ENCODE assay signal across 21 cellular contexts in the genomic region with DNA sequence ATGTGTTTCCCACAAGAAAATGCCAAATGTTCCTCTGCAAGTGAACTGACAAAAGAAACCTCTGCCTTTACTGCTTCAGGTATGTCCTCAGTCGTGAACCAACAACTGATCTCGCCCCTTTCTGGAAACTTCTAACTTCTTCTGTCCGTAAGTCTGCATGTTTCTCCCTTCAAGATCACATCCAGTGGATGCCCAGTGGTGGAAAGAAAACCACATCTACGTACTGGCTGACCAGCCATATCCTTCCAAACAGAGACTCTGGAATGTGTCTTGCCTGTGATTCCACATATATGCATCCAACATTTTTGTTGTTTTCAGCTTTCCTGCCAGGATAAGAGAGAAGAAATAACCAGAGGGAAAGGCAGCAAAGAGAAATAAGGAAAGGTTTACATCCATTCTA.
DNase-seq lines count a peak whose midpoint lies in the region; ATAC-seq, FAIRE-seq and TF ChIP-seq lines count a peak whose summit lies in the region.
"Had no signal": no experiment of that assay in that cellular context is flagged by ENCODE, and none has a peak within 500 bp of the region (broad histone marks: within the 10 kb centered on the region; RNA-seq: fewer than 3 reads in every experiment).

No MANE protein-coding gene starts in this region.

- H3K18ac ChIP-seq in IMR-90 (ENCODE audit: low read depth, low read length): no peak overlapping the region
- no peak overlapping the region for H3K18ac ChIP-seq in H9 (ENCODE audit: insufficient read length, low read depth, low read length)

- no TSS peak for BruUV-seq in IMR-90 (replicated peaks; lab: Mats Ljungman, UMichigan)

- H3K4ac ChIP-seq in IMR-90 (ENCODE audit: low read depth, low read length): no peak overlapping the region
- H3K4ac ChIP-seq in H9 (ENCODE audit: low read depth, low read length): no peak overlapping the region

- H3K9me3 ChIP-seq in IMR-90 (ENCODE audit: control insufficient read depth, insufficient read depth, low read length): no peaks in the 10 kb centered on the region
- no peaks in the 10 kb centered on the region for H3K9me3 ChIP-seq in astrocyte (ENCODE audit: insufficient read depth, low read depth, low read length)
- no peaks in the 10 kb centered on the region for H3K9me3 ChIP-seq in esophagus muscularis mucosa
- no peaks in the 10 kb centered on the region for H3K9me3 ChIP-seq in smooth muscle cell (replicated peaks; ENCODE audit: low read depth)
- no peaks in the 10 kb centered on the region for H3K9me3 ChIP-seq in H9 (ENCODE audit: control insufficient read depth, low read depth, low read length)
- H3K9me3 ChIP-seq: BLaER1, HAP-1 had no signal

- no peak overlapping the region for H3K56ac ChIP-seq in IMR-90 (ENCODE audit: extremely low read depth, insufficient read depth, low read length)
- H3K56ac ChIP-seq in H9 (ENCODE audit: insufficient read length, low read depth, low read length): no peak overlapping the region

- H4K5ac ChIP-seq in IMR-90 (ENCODE audit: low read depth, low read length) (no peak overlapping the region), H9 (ENCODE audit: insufficient read length, low read depth, low read length) (no peak overlapping the region)

- no peak overlapping the region for H4K8ac ChIP-seq in IMR-90 (ENCODE audit: low read depth in 2 of 2, low read length in 2 of 2)
- no peak overlapping the region for H4K8ac ChIP-seq in H9 (replicated peaks; ENCODE audit: insufficient read length, low read depth, low read length)

- no peak overlapping the region for H4K91ac ChIP-seq in IMR-90 (ENCODE audit: insufficient read depth, low read depth, low read length)
- H4K91ac ChIP-seq in H9 (ENCODE audit: insufficient read length, low read depth, low read length): no peak overlapping the region

- H4K20me1 ChIP-seq in IMR-90 (ENCODE audit: insufficient read depth, low read length) (peaks cover 5% of the 10 kb centered on the region; the same call in 1 of the 2 replicates), astrocyte (ENCODE audit: insufficient read depth, low read length) (peaks cover 32% of the 10 kb centered on the region), smooth muscle cell (ENCODE audit: low read depth) (peaks cover 98% of the 10 kb centered on the region), H9 (ENCODE audit: control insufficient read depth, insufficient read depth, insufficient read length) (peaks cover 2% of the 10 kb centered on the region)
- H4K20me1 ChIP-seq: BLaER1 had no signal

- H3K79me2 ChIP-seq in astrocyte (ENCODE audit: insufficient read depth, low read length) (no peaks in the 10 kb centered on the region), smooth muscle cell (ENCODE audit: low read depth) (peaks cover 83% of the 10 kb centered on the region), H9 (ENCODE audit: insufficient read depth, low read length) (no peaks in the 10 kb centered on the region)

- no peak for TF ChIP-seq RAD21 in IMR-90 (IDR thresholded peaks at IDR 0.05; ENCODE audit: low read length)

- H3K27ac Mint-ChIP-seq in astrocyte (ENCODE audit: unreplicated experiment) (no peak overlapping the region), H9 (no peak overlapping the region)
- H3K27ac Mint-ChIP-seq: B cell; CD4-positive, CD25-positive, alpha-beta regulatory T cell; CD8-positive, alpha-beta T cell; GM23338; HFFc6 had no signal

- H3K4me3 Mint-ChIP-seq in astrocyte (ENCODE audit: unreplicated experiment): no peak overlapping the region
- H3K4me3 Mint-ChIP-seq in H9: no peak overlapping the region
- H3K4me3 Mint-ChIP-seq: B cell; CD8-positive, alpha-beta T cell; GM23338; HFFc6 had no signal

- 0 out of 2 replicates have a peak, but pooled peaks have one; percentile 19 for ATAC-seq in IMR-90 (ENCODE audit: low read depth)
- ATAC-seq: CD8-positive, alpha-beta T cell; GM12878; GM23338 had no signal

- H2AK5ac ChIP-seq in IMR-90 (ENCODE audit: low read depth, low read length) (no peak overlapping the region), H9 (ENCODE audit: insufficient read length, low read length) (no peak overlapping the region)

- H3F3A ChIP-seq in smooth muscle cell (ENCODE audit: low read depth): no peaks in the 10 kb centered on the region

- no peak overlapping the region for H3K4me3 ChIP-seq in IMR-90 (ENCODE audit: insufficient read depth, low read depth, low read length)
- no peak overlapping the region for H3K4me3 ChIP-seq in astrocyte (ENCODE audit: insufficient read depth, low read depth, low read length)
- no peak overlapping the region for H3K4me3 ChIP-seq in esophagus muscularis mucosa
- H3K4me3 ChIP-seq in smooth muscle cell: no peak overlapping the region
- H3K4me3 ChIP-seq: BLaER1, GM12878, GM23338, HAP-1 had no signal

- TF ChIP-seq POLR2A in IMR-90 (IDR thresholded peaks at IDR 0.05; ENCODE audit: low read depth, low read length) (no peak), esophagus muscularis mucosa (IDR thresholded peaks at IDR 0.05; ENCODE audit: low read depth) (no peak)

- H3K9ac ChIP-seq in IMR-90 (ENCODE audit: low read depth, low read length) (no peak overlapping the region), astrocyte (ENCODE audit: low read length) (no peak overlapping the region), smooth muscle cell (ENCODE audit: low read depth) (no peak overlapping the region), H9 (ENCODE audit: extremely low read depth, insufficient read length, low read length) (no peak overlapping the region)
- H3K9ac ChIP-seq: BLaER1 had no signal

- H2BK5ac ChIP-seq in IMR-90 (ENCODE audit: low read depth, low read length, poor library complexity, severe bottlenecking): no peak overlapping the region
- no peak overlapping the region for H2BK5ac ChIP-seq in H9 (ENCODE audit: insufficient read length, low read length)

- no peak for TF ChIP-seq EP300 in esophagus muscularis mucosa (IDR thresholded peaks at IDR 0.05)

- H3K79me1 ChIP-seq in IMR-90 (ENCODE audit: low read depth in 1 of 2, low read length in 2 of 2) (peaks cover 0 to 28% of the 10 kb centered on the region in 2 experiments; a peak in 3 of 4 replicates), H9 (ENCODE audit: insufficient read depth, low read depth, low read length, poor library complexity, severe bottlenecking) (peaks cover 2% of the 10 kb centered on the region)

- in situ Hi-C loops in IMR-90 (cut with MboI; ENCODE audit: low sequenced_read_pairs): no loop called here

- H3K23ac ChIP-seq in IMR-90 (ENCODE audit: low read depth, low read length): no peak overlapping the region
- H3K23ac ChIP-seq in H9 (ENCODE audit: insufficient read length, low read depth, low read length): no peak overlapping the region

- H2AK9ac ChIP-seq in IMR-90 (replicated peaks; ENCODE audit: low read depth, low read length, poor library complexity): no peak overlapping the region

- peaks cover 11% of the 10 kb centered on the region for H3K4me1 ChIP-seq in IMR-90 (ENCODE audit: control insufficient read depth, insufficient read depth, low read length)
- H3K4me1 ChIP-seq in astrocyte (ENCODE audit: insufficient read depth, low read length): peaks cover 7% of the 10 kb centered on the region
- peaks cover 0 to 46% (median 33%) of the 10 kb centered on the region in 4 donors for H3K4me1 ChIP-seq in esophagus muscularis mucosa
- peaks cover 27% of the 10 kb centered on the region for H3K4me1 ChIP-seq in smooth muscle cell (ENCODE audit: low read depth)
- H3K4me1 ChIP-seq in H9 (ENCODE audit: insufficient read depth, low read length): no peaks in the 10 kb centered on the region

- H2AFZ ChIP-seq in IMR-90 (replicated peaks; ENCODE audit: low read length, poor library complexity) (no peak overlapping the region), astrocyte (ENCODE audit: low read depth, low read length) (no peak overlapping the region), smooth muscle cell (ENCODE audit: low read depth) (no peak overlapping the region), H9 (ENCODE audit: low read length) (no peak overlapping the region)
- H2AFZ ChIP-seq: GM23338 had no signal

- H3K23me2 ChIP-seq in H9 (ENCODE audit: insufficient read length, low read depth, low read length, poor library complexity, severe bottlenecking): no peaks in the 10 kb centered on the region

- no peak for DNase-seq in IMR-90
- peak; percentile 29 for DNase-seq in astrocyte (ENCODE audit: low read depth)
- DNase-seq in esophagus muscularis mucosa (ENCODE audit: extremely low spot score): peak; percentile 53
- DNase-seq in smooth muscle cell (lab: John Stamatoyannopoulos, UW; ENCODE audit: unreplicated experiment): no peak
- DNase-seq in NCI-H2107 treated with DMSO at 0.1 percent for 48 hours (lab: John Stamatoyannopoulos, UW; ENCODE audit: unreplicated experiment): no peak
- DNase-seq in NCI-H2196 treated with DMSO at 0.1 percent for 48 hours (lab: John Stamatoyannopoulos, UW; ENCODE audit: unreplicated experiment): no peak
- DNase-seq in H9: no peak
- DNase-seq: CD4-positive, CD25-positive, alpha-beta regulatory T cell; CD8-positive, alpha-beta T cell; DMS 273 treated with DMSO at 0.1 percent for 48 hours; DMS79; EL; GDM1; HFFc6 had no signal

- H3K36me3 ChIP-seq in IMR-90 (ENCODE audit: control insufficient read depth, insufficient read depth, low read length) (no peaks in the 10 kb centered on the region), astrocyte (ENCODE audit: insufficient read depth, low read length) (no peaks in the 10 kb centered on the region), esophagus muscularis mucosa (no peaks in the 10 kb centered on the region), smooth muscle cell (ENCODE audit: low read depth) (no peaks in the 10 kb centered on the region)
- H3K36me3 ChIP-seq: HAP-1 had no signal

- H3K27me3 Mint-ChIP-seq in astrocyte (ENCODE audit: low read depth, unreplicated experiment): no peaks in the 10 kb centered on the region
- peaks cover 33% of the 10 kb centered on the region for H3K27me3 Mint-ChIP-seq in H9 (ENCODE audit: low read depth)
- H3K27me3 Mint-ChIP-seq: CD4-positive, CD25-positive, alpha-beta regulatory T cell had no signal

- intact Hi-C loops in IMR-90 (cut with micrococcal nuclease) (no loop called here), esophagus muscularis mucosa (cut with DNase I) (no loop called here)

- H2BK120ac ChIP-seq in IMR-90 (ENCODE audit: low read depth, low read length): no peak overlapping the region
- H2BK120ac ChIP-seq in H9 (ENCODE audit: low read depth, low read length, poor library complexity, severe bottlenecking): no peak overlapping the region

- TF ChIP-seq CTCF in IMR-90 (conservative IDR thresholded peaks at IDR 0.05; ENCODE audit: low read depth, low read length): no peak
- no peak for TF ChIP-seq CTCF in astrocyte (IDR thresholded peaks at IDR 0.05; ENCODE audit: insufficient read depth, low read depth, low read length)
- TF ChIP-seq CTCF in esophagus muscularis mucosa (IDR thresholded peaks at IDR 0.05): no peak
- no peak for TF ChIP-seq CTCF in smooth muscle cell (IDR thresholded peaks at IDR 0.05; ENCODE audit: borderline replicate concordance, insufficient read depth, poor library complexity, severe bottlenecking)
- TF ChIP-seq CTCF in H9 (conservative IDR thresholded peaks at IDR 0.05): no peak

- H3K4me2 ChIP-seq in IMR-90 (ENCODE audit: low read depth, low read length) (no peak overlapping the region), astrocyte (ENCODE audit: low read length) (no peak overlapping the region), smooth muscle cell (no peak overlapping the region), H9 (ENCODE audit: insufficient read depth, insufficient read length, low read length) (no peak overlapping the region)
- H3K4me2 ChIP-seq: BLaER1, GM23338 had no signal

- dilution Hi-C loops in IMR-90 (cut with HindIII; ENCODE audit: low sequenced_read_pairs, unreplicated experiment): no loop called here

- H2BK20ac ChIP-seq in IMR-90 (ENCODE audit: low read depth, low read length): no peak overlapping the region
- H2BK20ac ChIP-seq in H9 (ENCODE audit: low read depth, low read length, poor library complexity, severe bottlenecking): no peak overlapping the region

- POLR2A ChIA-PET in IMR-90 (lab: Charles Lee; ENCODE audit: unreplicated experiment): no interaction called here

- H3K9me3 Mint-ChIP-seq in astrocyte (ENCODE audit: unreplicated experiment): no peaks in the 10 kb centered on the region
- H3K9me3 Mint-ChIP-seq in H9: no peaks in the 10 kb centered on the region
- H3K9me3 Mint-ChIP-seq: CD8-positive, alpha-beta T cell; GM23338; HFFc6 had no signal

- no CpG with 5 or more reads among the region's 4 CpGs for WGBS in IMR-90 (ENCODE audit: extremely low coverage in 2 of 2, insufficient read length in 1 of 2), 2 experiments
- 55% methylated on average over 4 of the region's 4 CpGs for WGBS in esophagus muscularis mucosa
- WGBS in smooth muscle cell (ENCODE audit: low lambda C conversion rate): 65% methylated on average over 4 of the region's 4 CpGs
- no CpG with 5 or more reads among the region's 4 CpGs for WGBS in H9 (ENCODE audit: extremely low coverage, insufficient read length, low lambda C conversion rate)

- H3K9me1 ChIP-seq in IMR-90 (ENCODE audit: insufficient read depth, low read length): peaks cover 12% of the 10 kb centered on the region; the same call in 1 of the 2 replicates

- H3K27ac ChIP-seq in IMR-90 (ENCODE audit: insufficient read depth, low read length): no peak overlapping the region
- H3K27ac ChIP-seq in astrocyte (ENCODE audit: low read depth, low read length): no peak overlapping the region
- no peak overlapping the region for H3K27ac ChIP-seq in esophagus muscularis mucosa (replicated peaks in 1 of 4)
- peak overlapping the region; percentile 48 for H3K27ac ChIP-seq in smooth muscle cell (ENCODE audit: low read depth)
- no peak overlapping the region for H3K27ac ChIP-seq in H9 (ENCODE audit: insufficient read length, low read depth, low read length)
- H3K27ac ChIP-seq: BLaER1, C4-2B had no signal

- H3K27me3 ChIP-seq in IMR-90 (ENCODE audit: control insufficient read depth, insufficient read depth, low read length) (no peaks in the 10 kb centered on the region), astrocyte (ENCODE audit: insufficient read depth, low read length) (no peaks in the 10 kb centered on the region), esophagus muscularis mucosa (no peaks in the 10 kb centered on the region), smooth muscle cell (ENCODE audit: low read depth) (no peaks in the 10 kb centered on the region), H9 (ENCODE audit: insufficient read depth, low read length) (peaks cover 22% of the 10 kb centered on the region)
- H3K27me3 ChIP-seq: BLaER1 had no signal

- H3T11ph ChIP-seq in H9 (ENCODE audit: low read length): no peak overlapping the region

- H2BK15ac ChIP-seq in IMR-90 (ENCODE audit: low read depth, low read length): no peak overlapping the region
- no peak overlapping the region for H2BK15ac ChIP-seq in H9 (ENCODE audit: low read depth, low read length)

- H3K4me1 Mint-ChIP-seq in astrocyte (ENCODE audit: low read depth, unreplicated experiment) (peaks cover 11% of the 10 kb centered on the region), H9 (peaks cover 20 to 30% of the 10 kb centered on the region in 2 experiments)
- H3K4me1 Mint-ChIP-seq: CD4-positive, CD25-positive, alpha-beta regulatory T cell had no signal

- H2BK12ac ChIP-seq in H9 (ENCODE audit: insufficient read length, low read depth, low read length): no peak overlapping the region

- H3K14ac ChIP-seq in IMR-90 (replicated peaks; ENCODE audit: low read depth, low read length) (no peak overlapping the region), H9 (ENCODE audit: insufficient read depth, low read length) (no peak overlapping the region)

- CTCF ChIA-PET in IMR-90 (lab: Yijun Ruan, JAX): interaction anchor here (0.5 to 0.6 kb wide), 2 partner anchors 14 to 94 kb away, joined by 3 to 7 read pairs; no protein-coding TSS in a partner anchor

- H3K36me3 Mint-ChIP-seq in astrocyte (ENCODE audit: low read depth, unreplicated experiment): peaks cover 1% of the 10 kb centered on the region
- H3K36me3 Mint-ChIP-seq in H9 (ENCODE audit: insufficient read depth in 1 of 3, low read depth in 3 of 3): no peaks in the 10 kb centered on the region; a peak in 1 of 7 replicates
- H3K36me3 Mint-ChIP-seq: CD4-positive, CD25-positive, alpha-beta regulatory T cell; CD8-positive, alpha-beta T cell had no signal

- no peak for FAIRE-seq in astrocyte (lab: Jason Lieb, UNC)
- FAIRE-seq: D721Med, GM12878 had no signal

Comparison
In these comparisons a context has a peak if more than half of its experiments do, and no peak if none do; other contexts are left out.
1. DNase-seq: peak in astrocyte (single experiment) and esophagus muscularis mucosa (single experiment); none in IMR-90 (single experiment), smooth muscle cell (single experiment), NCI-H2107 treated with DMSO at 0.1 percent for 48 hours (single experiment), NCI-H2196 treated with DMSO at 0.1 percent for 48 hours (single experiment) and H9 (single experiment).